In the genomic region with DNA sequence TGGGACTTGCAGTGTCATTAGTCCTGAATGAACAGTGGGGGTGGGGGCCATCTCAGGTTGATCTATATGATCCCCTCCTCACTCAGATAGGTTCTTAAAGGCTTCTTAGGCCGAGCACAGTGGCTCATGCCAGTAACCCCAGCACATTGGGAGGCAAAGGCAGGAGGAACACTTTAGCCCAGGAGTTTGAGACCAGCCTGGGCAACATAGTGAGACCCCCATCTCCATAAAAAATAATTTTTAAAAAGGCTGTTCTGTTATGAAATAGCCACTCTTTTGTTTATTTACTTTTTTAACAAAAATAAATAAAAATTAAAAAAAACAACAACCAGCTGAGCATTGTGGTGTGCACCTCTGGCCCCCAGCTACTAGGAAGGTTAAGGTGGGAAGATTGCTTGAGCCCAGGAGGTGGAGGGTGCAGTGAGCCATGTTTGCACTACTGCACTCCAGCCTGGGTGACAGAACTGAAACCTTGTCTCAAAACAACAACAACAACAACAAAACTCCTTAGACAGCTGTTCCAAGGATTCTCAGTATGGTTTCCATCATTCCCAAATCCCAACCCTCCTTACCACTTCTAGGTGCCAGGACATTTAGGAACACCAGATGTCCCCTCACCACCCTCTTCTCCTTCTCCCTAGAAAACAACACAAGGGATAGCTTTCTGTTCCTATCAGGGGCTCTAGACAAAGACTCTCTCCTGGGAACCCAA, we compare ENCODE assay signal across 8 cellular contexts. TPM values are rescaled to one million over a fixed set of nuclear protein-coding genes. Genes with fewer than 3 reads are reported as not detected.
DNase-seq lines count a peak whose midpoint lies in the region; ATAC-seq and TF ChIP-seq lines count a peak whose summit lies in the region.

No MANE protein-coding gene starts in this region.

- no peaks in the 10 kb centered on the region for H3K36me3 ChIP-seq in liver (ENCODE audit: control insufficient read depth in 4 of 4, insufficient read depth in 3 of 4, low read depth in 1 of 4, low read length in 3 of 4)
- no peaks in the 10 kb centered on the region for H3K36me3 ChIP-seq in testis (ENCODE audit: low read depth, missing control alignments)

- H3K27me3 Mint-ChIP-seq in activated CD4-positive, alpha-beta T cell treated with anti-CD3 and anti-CD28 coated beads for 36 hours, result no peaks in the 10 kb centered on the region
- no peaks in the 10 kb centered on the region for H3K27me3 Mint-ChIP-seq in activated naive CD8-positive, alpha-beta T cell

- H3K4me3 Mint-ChIP-seq in activated CD4-positive, alpha-beta T cell treated with anti-CD3 and anti-CD28 coated beads for 36 hours, result peak overlapping the region; percentile 95
- peak overlapping the region; percentile 71 for H3K4me3 Mint-ChIP-seq in activated naive CD8-positive, alpha-beta T cell

- WGBS in liver, result 22% methylated on average over 1 of the region's 1 CpG
- WGBS in testis, 2 donors, result 11 to 30% methylated on average over 1 of the region's 1 CpG
- 8 to 13% methylated on average over 1 of the region's 1 CpG for WGBS in lower leg skin, 2 donors

- TF ChIP-seq POLR2A in testis (IDR thresholded peaks at IDR 0.05), result no peak
- no peak for TF ChIP-seq POLR2A in lower leg skin (IDR thresholded peaks at IDR 0.05)

- no peaks in the 10 kb centered on the region for H3K9me3 ChIP-seq in liver (ENCODE audit: control insufficient read depth in 4 of 4, low read length in 3 of 4)
- H3K9me3 ChIP-seq in testis, result no peaks in the 10 kb centered on the region

- POLR2A ChIA-PET in activated CD4-positive, alpha-beta T cell treated with anti-CD3 and anti-CD28 coated beads for 36 hours (lab: Charles Lee), result interaction anchor here (1.1 to 2.2 kb wide), 3 partner anchors 9 to 74 kb away, joined by 3 to 10 read pairs (median 4); no protein-coding TSS in a partner anchor

- CTCF ChIA-PET in activated CD4-positive, alpha-beta T cell treated with anti-CD3 and anti-CD28 coated beads for 36 hours (lab: Charles Lee), result interaction anchor here (0.7 to 3.9 kb wide), 7 partner anchors 10 to 592 kb away, joined by 3 to 65 read pairs (median 26); no protein-coding TSS in a partner anchor

- H3K27ac ChIP-seq in liver (ENCODE audit: low read depth in 1 of 2, low read length in 2 of 2), result peak overlapping the region; percentile 49 to 69
- peak overlapping the region; percentile 87 to 94 for H3K27ac ChIP-seq in testis

- H3K9ac ChIP-seq in liver (ENCODE audit: low read depth in 1 of 2, low read length in 2 of 2), result peak overlapping the region in 1 of 2 donors; percentile 3

- intact Hi-C loops in activated CD4-positive, alpha-beta T cell treated with anti-CD3 and anti-CD28 coated beads for 36 hours (cut with DNase I, micrococcal nuclease), result loop anchor here in 1 of 2 experiments (5.0 kb wide), 1 partner anchor 1326 kb away; no protein-coding TSS in a partner anchor
- intact Hi-C loops in testis (cut with DNase I; ENCODE audit: low total_unique reads), result loop anchor here (10.0 kb wide), 1 partner anchor 134 kb away; no protein-coding TSS in a partner anchor
- intact Hi-C loops in lower leg skin (cut with DNase I; ENCODE audit: low total_unique reads), result no loop called here

- no peak overlapping the region for H3K4me3 ChIP-seq in liver (ENCODE audit: low read depth in 1 of 3, low read length in 3 of 3)
- H3K4me3 ChIP-seq in testis, result no peak overlapping the region
- no peak overlapping the region for H3K4me3 ChIP-seq in lower leg skin (ENCODE audit: low read depth, poor library complexity, severe bottlenecking)

- peaks cover 3 to 46% (median 35%) of the 10 kb centered on the region in 4 donors for H3K4me1 ChIP-seq in liver (ENCODE audit: control insufficient read depth in 4 of 4, insufficient read depth in 4 of 4, low read length in 3 of 4)
- H3K4me1 ChIP-seq in testis, result peaks cover 39% of the 10 kb centered on the region

- H3K27me3 ChIP-seq in liver (ENCODE audit: control insufficient read depth in 4 of 4, insufficient read depth in 4 of 4, low read length in 3 of 4), result no peaks in the 10 kb centered on the region
- H3K27me3 ChIP-seq in testis, result no peaks in the 10 kb centered on the region

- DNase-seq in activated CD4-positive, alpha-beta T cell treated with anti-CD3 and anti-CD28 coated beads for 36 hours, result no peak
- no peak for DNase-seq in activated CD4-positive, alpha-beta T cell treated with anti-CD3 and anti-CD28 coated beads, Interleukin-2, amount 50 U/mL, for 48 hours
- DNase-seq in testis (no peak), putamen (ENCODE audit: low spot score) (no peak), lower leg skin (ENCODE audit: low spot score in 2 of 2) (no peak), cerebellar cortex (ENCODE audit: low spot score) (no peak)

- H3K36me3 Mint-ChIP-seq in activated CD4-positive, alpha-beta T cell treated with anti-CD3 and anti-CD28 coated beads for 36 hours (ENCODE audit: low read depth), result peaks cover 2% of the 10 kb centered on the region
- H3K36me3 Mint-ChIP-seq in activated naive CD8-positive, alpha-beta T cell, result no peaks in the 10 kb centered on the region

- no peak for ATAC-seq in activated CD4-positive, alpha-beta T cell treated with anti-CD3 and anti-CD28 coated beads for 36 hours

- peaks cover 69% of the 10 kb centered on the region for H3K4me1 Mint-ChIP-seq in activated CD4-positive, alpha-beta T cell treated with anti-CD3 and anti-CD28 coated beads for 36 hours
- peaks cover 66% of the 10 kb centered on the region for H3K4me1 Mint-ChIP-seq in activated naive CD8-positive, alpha-beta T cell (ENCODE audit: low read depth)

- TF ChIP-seq CTCF in liver (IDR thresholded peaks at IDR 0.05; ENCODE audit: low read depth, low read length, missing input control) (no peak), testis (IDR thresholded peaks at IDR 0.05) (no peak), lower leg skin (IDR thresholded peaks at IDR 0.05) (no peak)

- H3K27ac Mint-ChIP-seq in activated CD4-positive, alpha-beta T cell treated with anti-CD3 and anti-CD28 coated beads for 36 hours, result peak overlapping the region; percentile 92
- peak overlapping the region; percentile 94 for H3K27ac Mint-ChIP-seq in activated naive CD8-positive, alpha-beta T cell

- peak in 1 of 2 donors; percentile 5 for TF ChIP-seq RAD21 in liver (IDR thresholded peaks at IDR 0.05)

- no peaks in the 10 kb centered on the region for H3K9me3 Mint-ChIP-seq in activated CD4-positive, alpha-beta T cell treated with anti-CD3 and anti-CD28 coated beads for 36 hours (ENCODE audit: low read depth)
- no peaks in the 10 kb centered on the region for H3K9me3 Mint-ChIP-seq in activated naive CD8-positive, alpha-beta T cell (ENCODE audit: low read depth)

TF ChIP-seq in liver, 16 proteins besides CTCF, POLR2A, EP300 and RAD21:
- TF ChIP-seq TAF1 (conservative IDR thresholded peaks at IDR 0.05), result no peak
- TF ChIP-seq, protein P1, sequence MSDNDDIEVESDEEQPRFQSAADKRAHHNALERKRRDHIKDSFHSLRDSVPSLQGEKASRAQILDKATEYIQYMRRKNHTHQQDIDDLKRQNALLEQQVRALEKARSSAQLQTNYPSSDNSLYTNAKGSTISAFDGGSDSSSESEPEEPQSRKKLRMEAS (IDR thresholded peaks at IDR 0.05), result no peak
- TF ChIP-seq GABPA (IDR thresholded peaks at IDR 0.05 in 1 of 2, conservative IDR thresholded peaks at IDR 0.05 in 1 of 2), result no peak
- TF ChIP-seq JUND (IDR thresholded peaks at IDR 0.05), result peak in 1 of 2 donors; percentile 3
- no peak for TF ChIP-seq HNF4A (conservative IDR thresholded peaks at IDR 0.05)
- TF ChIP-seq, protein P2, sequence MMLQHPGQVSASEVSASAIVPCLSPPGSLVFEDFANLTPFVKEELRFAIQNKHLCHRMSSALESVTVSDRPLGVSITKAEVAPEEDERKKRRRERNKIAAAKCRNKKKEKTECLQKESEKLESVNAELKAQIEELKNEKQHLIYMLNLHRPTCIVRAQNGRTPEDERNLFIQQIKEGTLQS (IDR thresholded peaks at IDR 0.05), result no peak
- TF ChIP-seq EGR1 (IDR thresholded peaks at IDR 0.05; ENCODE audit: low read depth in 2 of 2), result no peak

RNA-seq across cellular contexts. Expression of gene TRAPPC3, which starts 2.0 kb away (rescaled TPM):
- total RNA-seq in activated CD4-positive, alpha-beta T cell treated with anti-CD3 and anti-CD28 coated beads for 36 hours, result 10 to 100 TPM; 43.8 to 53.8 TPM
- 10 to 100 TPM; 30.4 to 56.1 TPM for total RNA-seq in liver
- polyA plus RNA-seq in liver, result 10 to 100 TPM; 24.2 to 30.4 TPM
- 100 to 1,000 TPM; 109 to 146 TPM for total RNA-seq in testis
- polyA plus RNA-seq in testis (ENCODE audit: insufficient read depth, low read depth, low replicate concordance), result 111 TPM
- total RNA-seq in lower leg skin, result 100 to 1,000 TPM in 2 of 4 donors, 10 to 100 TPM in 2; 78.3 to 113 (median 104) TPM

RNA-seq across cellular contexts. Expression of gene MAP7D1, which starts 4.7 kb away (rescaled TPM):
- total RNA-seq in activated CD4-positive, alpha-beta T cell treated with anti-CD3 and anti-CD28 coated beads for 36 hours, result 100 to 1,000 TPM; 122 to 133 TPM
- total RNA-seq in liver, result 10 to 100 TPM; 14.8 to 15.1 TPM
- polyA plus RNA-seq in liver, result 10 to 100 TPM in 1 of 2 donors, 1 to 10 TPM in 1; 5.6 to 10.9 TPM
- total RNA-seq in testis, result 10 to 100 TPM; 45.4 to 59.6 TPM
- polyA plus RNA-seq in testis (ENCODE audit: insufficient read depth, low read depth, low replicate concordance), result 50.2 TPM
- total RNA-seq in lower leg skin, result 100 to 1,000 TPM; 115 to 171 (median 153) TPM

RNA-seq across cellular contexts. Expression of gene COL8A2, which starts 26.3 kb away (rescaled TPM):
- under 1 TPM; 0.05 TPM for total RNA-seq in activated CD4-positive, alpha-beta T cell treated with anti-CD3 and anti-CD28 coated beads for 36 hours
- under 1 TPM; 0.33 to 0.37 TPM for total RNA-seq in liver
- polyA plus RNA-seq in liver, result under 1 TPM; 0.04 to 0.47 TPM
- 1 to 10 TPM; 1.3 to 2.0 TPM for total RNA-seq in testis
- 4.2 TPM for polyA plus RNA-seq in testis (ENCODE audit: insufficient read depth, low read depth, low replicate concordance)
- total RNA-seq in lower leg skin, result 1 to 10 TPM; 4.8 to 9.8 (median 7.6) TPM
